14 cellular contexts compared by ENCODE assay signal in genomic region chr2:102356741-102357140, GRCh38. TPM values are rescaled to one million over a fixed set of nuclear protein-coding genes. Genes with fewer than 3 reads are reported as not detected.
A peak's percentile ranks its signal among the peaks of the same experiment; 100 is the strongest.
DNase-seq lines count a peak whose midpoint lies in the region; ATAC-seq and TF ChIP-seq lines count a peak whose summit lies in the region.
"Had no signal": no experiment of that assay in that cellular context is flagged by ENCODE, and none has a peak within 500 bp of the region (broad histone marks: within the 10 kb centered on the region; RNA-seq: fewer than 3 reads in every experiment).

No MANE protein-coding gene starts in this region.

- H4K5ac ChIP-seq in IMR-90 (ENCODE audit: low read depth, low read length), result no peak overlapping the region

- no peak overlapping the region for H3K56ac ChIP-seq in IMR-90 (ENCODE audit: extremely low read depth, insufficient read depth, low read length)

- no peak overlapping the region for H3K14ac ChIP-seq in IMR-90 (replicated peaks; ENCODE audit: low read depth, low read length)

- H3K27ac ChIP-seq in ACC112 (ENCODE audit: low read depth, low read length) (no peak overlapping the region), IMR-90 (ENCODE audit: insufficient read depth, low read length) (no peak overlapping the region), mammary epithelial cell (ENCODE audit: insufficient read depth, low read depth, low read length) (no peak overlapping the region), muscle layer of duodenum (ENCODE audit: low read length) (peak overlapping the region; percentile 43)
- H3K27ac ChIP-seq: KMS-11 had no signal

- no peaks in the 10 kb centered on the region for H3K36me3 ChIP-seq in ACC112 (ENCODE audit: insufficient read depth, low read length)
- H3K36me3 ChIP-seq in IMR-90 (ENCODE audit: control insufficient read depth, insufficient read depth, low read length), result no peaks in the 10 kb centered on the region
- no peaks in the 10 kb centered on the region for H3K36me3 ChIP-seq in mammary epithelial cell (ENCODE audit: insufficient read depth, low read length)
- no peaks in the 10 kb centered on the region for H3K36me3 ChIP-seq in muscle layer of duodenum (ENCODE audit: control insufficient read depth in 1 of 2, insufficient read depth in 2 of 2, low read length in 2 of 2)
- H3K36me3 ChIP-seq: adrenal gland had no signal

- 83% methylated on average over 1 of the region's 2 CpGs; no CpG with 5 or more reads in 1 of the 2 experiments for WGBS in IMR-90 (ENCODE audit: extremely low coverage in 2 of 2, insufficient read length in 1 of 2), 2 experiments
- 82% methylated on average over 1 of the region's 2 CpGs for WGBS in mammary epithelial cell (ENCODE audit: low coverage, missing lambda C conversion rate)

- no peaks in the 10 kb centered on the region for H3K79me1 ChIP-seq in IMR-90 (ENCODE audit: low read depth in 1 of 2, low read length in 2 of 2)

- dilution Hi-C loops in IMR-90 (cut with HindIII; ENCODE audit: low sequenced_read_pairs, unreplicated experiment), result no loop called here
- dilution Hi-C loops in mammary epithelial cell (cut with HindIII; ENCODE audit: low sequenced_read_pairs), result no loop called here

- TF ChIP-seq CTCF in IMR-90 (conservative IDR thresholded peaks at IDR 0.05; ENCODE audit: low read depth, low read length) (no peak), mammary epithelial cell (conservative IDR thresholded peaks at IDR 0.05 in 1 of 2, IDR thresholded peaks at IDR 0.05 in 1 of 2; ENCODE audit: extremely low read depth in 1 of 2, insufficient read depth in 1 of 2, low read depth in 1 of 2, low read length in 2 of 2) (no peak), GM10248 (IDR thresholded peaks at IDR 0.05; ENCODE audit: control extremely low read depth, extremely low read depth, low read depth, missing control alignments) (no peak)

- H2BK120ac ChIP-seq in IMR-90 (ENCODE audit: low read depth, low read length), result no peak overlapping the region

- H4K91ac ChIP-seq in IMR-90 (ENCODE audit: insufficient read depth, low read depth, low read length), result no peak overlapping the region

- H4K8ac ChIP-seq in IMR-90 (ENCODE audit: low read depth in 2 of 2, low read length in 2 of 2), result no peak overlapping the region

- H3K4me3 ChIP-seq in ACC112 (ENCODE audit: low read depth, low read length) (peak overlapping the region; percentile 89), IMR-90 (ENCODE audit: insufficient read depth, low read depth, low read length) (no peak overlapping the region), mammary epithelial cell (replicated peaks in 1 of 3; ENCODE audit: insufficient read depth in 1 of 3, low read depth in 2 of 3, low read length in 3 of 3) (peak overlapping the region in 1 of 3 experiments; percentile 85), muscle layer of duodenum (ENCODE audit: low read depth in 1 of 2, low read length in 2 of 2) (peak overlapping the region; percentile 64 to 76)

- no peak overlapping the region for H3K4ac ChIP-seq in IMR-90 (ENCODE audit: low read depth, low read length)

- H3K4me2 ChIP-seq in IMR-90 (ENCODE audit: low read depth, low read length) (no peak overlapping the region; the same call in 1 of the 2 replicates), mammary epithelial cell (ENCODE audit: insufficient read depth, low read depth, low read length) (peak overlapping the region; percentile 94)

- BruUV-seq in IMR-90 (replicated peaks; lab: Mats Ljungman, UMichigan), result no TSS peak
- no TSS peak for BruUV-seq in mammary epithelial cell (replicated peaks; lab: Mats Ljungman, UMichigan)

- ATAC-seq in IMR-90 (ENCODE audit: low read depth), result no peak
- no peak for ATAC-seq in HG03442 (IDR thresholded peaks at IDR 0.05; ENCODE audit: unreplicated experiment)
- ATAC-seq in HG02885 (IDR thresholded peaks at IDR 0.05; ENCODE audit: poor library complexity, unreplicated experiment), result no peak

- H3K9me3 ChIP-seq in IMR-90 (ENCODE audit: control insufficient read depth, insufficient read depth, low read length), result no peaks in the 10 kb centered on the region
- H3K9me3 ChIP-seq in mammary epithelial cell (replicated peaks; ENCODE audit: insufficient read depth, low read length), result no peaks in the 10 kb centered on the region
- no peaks in the 10 kb centered on the region for H3K9me3 ChIP-seq in muscle layer of duodenum (ENCODE audit: control insufficient read depth in 1 of 2, low read length in 2 of 2)
- H3K9me3 ChIP-seq: adrenal gland had no signal

- H4K20me1 ChIP-seq in IMR-90 (ENCODE audit: insufficient read depth, low read length) (no peaks in the 10 kb centered on the region), mammary epithelial cell (ENCODE audit: insufficient read depth, low read length) (no peaks in the 10 kb centered on the region)

- no peak for TF ChIP-seq RAD21 in IMR-90 (IDR thresholded peaks at IDR 0.05; ENCODE audit: low read length)

- H3K27me3 ChIP-seq in ACC112 (ENCODE audit: insufficient read depth, low read length), result no peaks in the 10 kb centered on the region
- 0 out of 2 replicates have a peak, but pooled peaks cover 2% of the 10 kb centered on the region for H3K27me3 ChIP-seq in IMR-90 (ENCODE audit: control insufficient read depth, insufficient read depth, low read length)
- H3K27me3 ChIP-seq in mammary epithelial cell (ENCODE audit: insufficient read depth, low read length), result no peaks in the 10 kb centered on the region
- H3K27me3 ChIP-seq in muscle layer of duodenum (ENCODE audit: low read depth, low read length), result no peaks in the 10 kb centered on the region
- H3K27me3 ChIP-seq: adrenal gland had no signal

- intact Hi-C loops in IMR-90 (cut with micrococcal nuclease), result loop anchor here (1.0 to 10.0 kb wide), 4 partner anchors 87 to 472 kb away; no protein-coding TSS in a partner anchor
- intact Hi-C loops in mammary epithelial cell (cut with micrococcal nuclease), result loop anchor here (1.0 to 5.0 kb wide), 4 partner anchors 87 to 346 kb away; partner anchors contain the start of gene IL1RL2

- H2BK15ac ChIP-seq in IMR-90 (ENCODE audit: low read depth, low read length), result no peak overlapping the region

- H3K79me2 ChIP-seq in ACC112 (ENCODE audit: control insufficient read depth, insufficient read depth, low read length, unreplicated experiment), result peaks cover 3% of the 10 kb centered on the region
- no peaks in the 10 kb centered on the region for H3K79me2 ChIP-seq in mammary epithelial cell (ENCODE audit: insufficient read depth, low read length)

- no peak overlapping the region for H3K18ac ChIP-seq in IMR-90 (ENCODE audit: low read depth, low read length)

- TF ChIP-seq POLR2A in IMR-90 (IDR thresholded peaks at IDR 0.05; ENCODE audit: low read depth, low read length), result no peak

- CTCF ChIA-PET in IMR-90 (lab: Yijun Ruan, JAX) (interaction anchor here (1.3 kb wide), 1 partner anchor 106 kb away, joined by 4 read pairs; no protein-coding TSS in a partner anchor), mammary epithelial cell (lab: Charles Lee; ENCODE audit: low non-redundant PET) (interaction anchor here (0.6 to 0.9 kb wide), 2 partner anchors 14 to 116 kb away, joined by 3 to 4 read pairs; no protein-coding TSS in a partner anchor), GM10248 (lab: Yijun Ruan, JAX) (interaction anchor here (0.9 to 5.7 kb wide), 28 partner anchors 8 to 351 kb away, joined by 3 to 36 read pairs (median 5); no protein-coding TSS in a partner anchor)

- H2AK9ac ChIP-seq in IMR-90 (replicated peaks; ENCODE audit: low read depth, low read length, poor library complexity), result no peak overlapping the region

- H3K9ac ChIP-seq in IMR-90 (ENCODE audit: low read depth, low read length) (no peak overlapping the region), mammary epithelial cell (ENCODE audit: insufficient read depth, low read length) (no peak overlapping the region)

- in situ Hi-C loops in IMR-90 (cut with MboI; ENCODE audit: low sequenced_read_pairs) (loop anchor here (5.0 kb wide), 1 partner anchor 104 kb away; no protein-coding TSS in a partner anchor), mammary epithelial cell (cut with MboI; ENCODE audit: low sequenced_read_pairs in 2 of 2) (loop anchor here in 1 of 2 donors (10.0 kb wide), 2 partner anchors 102 to 332 kb away; no protein-coding TSS in a partner anchor)

- H3K9me1 ChIP-seq in IMR-90 (ENCODE audit: insufficient read depth, low read length), result no peaks in the 10 kb centered on the region

- no peak for DNase-seq in IMR-90
- DNase-seq in mammary epithelial cell, result no peak
- no peak for DNase-seq in GM10248 (ENCODE audit: extremely low spot score)
- DNase-seq in NCI-H69 (lab: John Stamatoyannopoulos, UW), result no peak
- DNase-seq: HCEC 1CT had no signal

- no peak overlapping the region for H2BK20ac ChIP-seq in IMR-90 (ENCODE audit: low read depth, low read length)

- H3K23ac ChIP-seq in IMR-90 (ENCODE audit: low read depth, low read length), result 0 out of 2 replicates have a peak overlapping the region, but pooled peaks have one; percentile 33

- H2AK5ac ChIP-seq in IMR-90 (ENCODE audit: low read depth, low read length), result no peak overlapping the region

- H3K4me1 ChIP-seq in ACC112 (ENCODE audit: control insufficient read depth, insufficient read depth, low read length, unreplicated experiment) (peaks cover 26% of the 10 kb centered on the region), IMR-90 (ENCODE audit: control insufficient read depth, insufficient read depth, low read length) (no peaks in the 10 kb centered on the region; the same call in 1 of the 2 replicates), mammary epithelial cell (ENCODE audit: insufficient read depth, low read length) (peaks cover 8% of the 10 kb centered on the region), muscle layer of duodenum (ENCODE audit: control insufficient read depth in 1 of 2, insufficient read depth in 2 of 2, low read length in 2 of 2) (no peaks in the 10 kb centered on the region)

- POLR2A ChIA-PET in IMR-90 (lab: Charles Lee; ENCODE audit: unreplicated experiment) (no interaction called here), GM10248 (lab: Yijun Ruan, JAX) (interaction anchor here (0.7 kb wide), 2 partner anchors 22 to 55 kb away, joined by 6 read pairs; no protein-coding TSS in a partner anchor)

- H2BK5ac ChIP-seq in IMR-90 (ENCODE audit: low read depth, low read length, poor library complexity, severe bottlenecking), result no peak overlapping the region

- no peak overlapping the region for H2AFZ ChIP-seq in ACC112 (ENCODE audit: low read length, unreplicated experiment)
- H2AFZ ChIP-seq in IMR-90 (replicated peaks; ENCODE audit: low read length, poor library complexity), result no peak overlapping the region
- no peak overlapping the region for H2AFZ ChIP-seq in mammary epithelial cell (ENCODE audit: low read depth, low read length)

RNA-seq across cellular contexts. Expression of gene IL18R1, which starts 1.1 kb away (rescaled TPM):
- total RNA-seq in IMR-90 (2012; rRNA removed) (0.18 and 0.28 TPM in 2 replicates), mammary epithelial cell (1 to 10 TPM; 1.2 to 3.9 TPM)
- polyA plus RNA-seq in IMR-90 (2012; rRNA removed) (0.14 and 0.24 TPM in 2 replicates), mammary epithelial cell (0.35 TPM)
- polyA plus RNA-seq in IMR-90 (2012; cell fraction: cytosol; rRNA removed), result 0.03 and 0.08 TPM in 2 replicates
- 0.09 and 0.46 TPM in 2 replicates for polyA plus RNA-seq in IMR-90 (2012; cell fraction: nucleus; rRNA removed; ENCODE audit: low replicate concordance)
- polyA minus RNA-seq in mammary epithelial cell, result not detected
- total RNA-seq: neural crest cell, RPMI7951 had no signal

RNA-seq across cellular contexts. Expression of gene IL1RL1, which starts 45.4 kb away (rescaled TPM):
- total RNA-seq in IMR-90 (2012; rRNA removed) (under 0.01 TPM in 2 replicates), mammary epithelial cell (1 to 10 TPM in 1 of 2 donors, not detected in 1; 5.5 TPM)
- polyA plus RNA-seq in IMR-90 (2012; rRNA removed) (0.14 TPM in 1 of 2 replicates, not detected in the other), mammary epithelial cell (0.09 TPM)
- 0.01 TPM in 1 of 2 replicates, not detected in the other for polyA plus RNA-seq in IMR-90 (2012; cell fraction: cytosol; rRNA removed)
- polyA plus RNA-seq in IMR-90 (2012; cell fraction: nucleus; rRNA removed; ENCODE audit: low replicate concordance), result 0.02 and 0.21 TPM in 2 replicates
- polyA minus RNA-seq in mammary epithelial cell, result not detected
- total RNA-seq: neural crest cell, RPMI7951 had no signal
- polyA plus RNA-seq: CD14-positive monocyte had no signal
